Comparison of ENCODE assay signal across 8 cellular contexts in genomic region chr11:67276821-67277230, GRCh38. TPM values are rescaled to one million over a fixed set of nuclear protein-coding genes. Genes with fewer than 3 reads are reported as not detected.
DNase-seq lines count a peak whose midpoint lies in the region; ATAC-seq and FAIRE-seq lines count a peak whose summit lies in the region.

No MANE protein-coding gene starts in this region.

- peaks cover 0 to 9% of the 10 kb centered on the region in 2 donors for H3K4me1 ChIP-seq in small intestine (ENCODE audit: control insufficient read depth in 2 of 2, insufficient read depth in 1 of 2, low read depth in 1 of 2, low read length in 1 of 2)

- whole genome bisulfite sequencing in small intestine, 3 donors, result 22 to 26% (median 25%) methylated on average over 15 of the region's 15 CpGs

- H3K36me3 Mint-ChIP-seq in activated CD4-positive, alpha-beta T cell treated with anti-CD3 and anti-CD28 coated beads, Interleukin-2, amount 10 ng/mL, durations not matched to agents 7 days and 5 days (ENCODE audit: low read depth), result peaks cover 69% of the 10 kb centered on the region
- peaks cover 99% of the 10 kb centered on the region for H3K36me3 Mint-ChIP-seq in activated T-cell treated with anti-CD3 and anti-CD28 coated beads, Interleukin-2, amount 50 U/mL, for 24 hours (ENCODE audit: low read depth)

- H3K27ac Mint-ChIP-seq in activated CD4-positive, alpha-beta T cell treated with anti-CD3 and anti-CD28 coated beads, Interleukin-2, amount 10 ng/mL, durations not matched to agents 7 days and 5 days, result peak overlapping the region; percentile 93
- H3K27ac Mint-ChIP-seq in activated T-cell treated with anti-CD3 and anti-CD28 coated beads, Interleukin-2, amount 50 U/mL, for 24 hours, result peak overlapping the region; percentile 99

- H3K27ac ChIP-seq in small intestine (ENCODE audit: low read depth in 1 of 2, low read length in 1 of 2), result peak overlapping the region; percentile 71 to 97

- peak overlapping the region; percentile 78 for H3K4me3 ChIP-seq in Jurkat, Clone E6-1 (ENCODE audit: low read length)
- H3K4me3 ChIP-seq in small intestine (ENCODE audit: low read depth in 1 of 2, low read length in 2 of 2), result peak overlapping the region in 1 of 2 donors; percentile 14

- H3K4me1 Mint-ChIP-seq in activated CD4-positive, alpha-beta T cell treated with anti-CD3 and anti-CD28 coated beads, Interleukin-2, amount 10 ng/mL, durations not matched to agents 7 days and 5 days, result peaks cover 83% of the 10 kb centered on the region
- H3K4me1 Mint-ChIP-seq in activated T-cell treated with anti-CD3 and anti-CD28 coated beads, Interleukin-2, amount 50 U/mL, for 24 hours (ENCODE audit: low read depth), result peaks cover 84% of the 10 kb centered on the region

- peak; percentile 46 for DNase-seq in activated CD4-positive, alpha-beta T cell treated with anti-CD3 and anti-CD28 coated beads, Interleukin-2, amount 10 ng/mL, durations not matched to agents 7 days and 5 days
- no peak for DNase-seq in activated CD4-positive, alpha-beta T cell treated with anti-CD3 and anti-CD28 coated beads for 4 hours
- DNase-seq in Jurkat, Clone E6-1 (ENCODE audit: low read depth, low spot score), result peak; percentile 65
- peak; percentile 81 for DNase-seq in activated T-cell treated with anti-CD3 and anti-CD28 coated beads, Interleukin-2, amount 50 U/mL, for 24 hours
- DNase-seq in germinal center (ENCODE audit: low spot score) (peak; percentile 29), small intestine (peak; percentile 21), COR-L47 (lab: John Stamatoyannopoulos, UW) (no peak)

- no peak for ATAC-seq in HG03039 (IDR thresholded peaks at IDR 0.05; ENCODE audit: unreplicated experiment)

- H3K9me3 Mint-ChIP-seq in activated CD4-positive, alpha-beta T cell treated with anti-CD3 and anti-CD28 coated beads, Interleukin-2, amount 10 ng/mL, durations not matched to agents 7 days and 5 days, result no peaks in the 10 kb centered on the region
- no peaks in the 10 kb centered on the region for H3K9me3 Mint-ChIP-seq in activated T-cell treated with anti-CD3 and anti-CD28 coated beads, Interleukin-2, amount 50 U/mL, for 24 hours

- peaks cover 8 to 22% of the 10 kb centered on the region in 2 donors for H3K36me3 ChIP-seq in small intestine (ENCODE audit: control insufficient read depth in 2 of 2, insufficient read depth in 2 of 2, low read length in 2 of 2)

- no peaks in the 10 kb centered on the region for H3K27me3 Mint-ChIP-seq in activated CD4-positive, alpha-beta T cell treated with anti-CD3 and anti-CD28 coated beads, Interleukin-2, amount 10 ng/mL, durations not matched to agents 7 days and 5 days
- H3K27me3 Mint-ChIP-seq in activated T-cell treated with anti-CD3 and anti-CD28 coated beads, Interleukin-2, amount 50 U/mL, for 24 hours, result no peaks in the 10 kb centered on the region

- POLR2A ChIA-PET in activated CD4-positive, alpha-beta T cell treated with anti-CD3 and anti-CD28 coated beads, Interleukin-2, amount 10 ng/mL, durations not matched to agents 7 days and 5 days (lab: Charles Lee), result interaction anchor here (1.0 to 1.7 kb wide), 3 partner anchors 9 to 40 kb away, joined by 4 to 10 read pairs (median 5); no protein-coding TSS in a partner anchor

- no peak for FAIRE-seq in small intestine (lab: Jason Lieb, UNC)

- no peaks in the 10 kb centered on the region for H3K27me3 ChIP-seq in small intestine (ENCODE audit: control insufficient read depth in 2 of 2, insufficient read depth in 2 of 2, low read length in 2 of 2)

- no peaks in the 10 kb centered on the region for H3K9me3 ChIP-seq in small intestine (ENCODE audit: control insufficient read depth, low read depth)

- CTCF ChIA-PET in activated CD4-positive, alpha-beta T cell treated with anti-CD3 and anti-CD28 coated beads, Interleukin-2, amount 10 ng/mL, durations not matched to agents 7 days and 5 days (lab: Charles Lee), result interaction anchor here (0.9 to 5.4 kb wide), 11 partner anchors 9 to 105 kb away, joined by 3 to 41 read pairs (median 6); partner anchors contain the start of genes ANKRD13D and SSH3

- peak overlapping the region; percentile 78 for H3K4me3 Mint-ChIP-seq in activated CD4-positive, alpha-beta T cell treated with anti-CD3 and anti-CD28 coated beads, Interleukin-2, amount 10 ng/mL, durations not matched to agents 7 days and 5 days
- peak overlapping the region; percentile 81 for H3K4me3 Mint-ChIP-seq in activated T-cell treated with anti-CD3 and anti-CD28 coated beads, Interleukin-2, amount 50 U/mL, for 24 hours

RNA-seq across cellular contexts. Expression of gene GRK2, which starts 10.6 kb away (rescaled TPM):
- total RNA-seq in activated CD4-positive, alpha-beta T cell treated with anti-CD3 and anti-CD28 coated beads, Interleukin-2, amount 10 ng/mL, durations not matched to agents 7 days and 5 days, result 100 to 1,000 TPM; 306 to 324 TPM
- 140 TPM for polyA plus RNA-seq in Jurkat, Clone E6-1 (2012; ENCODE audit: insufficient read depth, insufficient read length)
- 100 to 1,000 TPM in 2 of 3 donors, 10 to 100 TPM in 1; 97.4 to 153 (median 106) TPM for polyA plus RNA-seq in small intestine

RNA-seq across cellular contexts. Expression of gene ANKRD13D, which starts 12.3 kb away (rescaled TPM):
- total RNA-seq in activated CD4-positive, alpha-beta T cell treated with anti-CD3 and anti-CD28 coated beads, Interleukin-2, amount 10 ng/mL, durations not matched to agents 7 days and 5 days, result 100 to 1,000 TPM; 135 to 194 TPM
- 58.7 TPM for polyA plus RNA-seq in Jurkat, Clone E6-1 (2012; ENCODE audit: insufficient read depth, insufficient read length)
- polyA plus RNA-seq in small intestine, result 10 to 100 TPM in 2 of 3 donors, 1 to 10 TPM in 1; 7.8 to 24.1 (median 16.2) TPM

RNA-seq across cellular contexts. Expression of gene SSH3, which starts 26.5 kb away (rescaled TPM):
- 1 to 10 TPM; 8.2 to 9.6 TPM for total RNA-seq in activated CD4-positive, alpha-beta T cell treated with anti-CD3 and anti-CD28 coated beads, Interleukin-2, amount 10 ng/mL, durations not matched to agents 7 days and 5 days
- 1.0 TPM for polyA plus RNA-seq in Jurkat, Clone E6-1 (2012; ENCODE audit: insufficient read depth, insufficient read length)
- polyA plus RNA-seq in small intestine, result 10 to 100 TPM; 27.5 to 55.2 (median 29.7) TPM

Comparison
In these comparisons a context has a peak if more than half of its experiments do, and no peak if none do; other contexts are left out.
1. DNase-seq: peak in activated CD4-positive, alpha-beta T cell treated with anti-CD3 and anti-CD28 coated beads, Interleukin-2, amount 10 ng/mL, durations not matched to agents 7 days and 5 days (single experiment), Jurkat, Clone E6-1 (single experiment), activated T-cell treated with anti-CD3 and anti-CD28 coated beads, Interleukin-2, amount 50 U/mL, for 24 hours (single experiment), germinal center (single experiment) and small intestine (single experiment); none in activated CD4-positive, alpha-beta T cell treated with anti-CD3 and anti-CD28 coated beads for 4 hours (0 of 2) and COR-L47 (single experiment).